Comparison of ENCODE assay signal across 18 cellular contexts in the genomic region with DNA sequence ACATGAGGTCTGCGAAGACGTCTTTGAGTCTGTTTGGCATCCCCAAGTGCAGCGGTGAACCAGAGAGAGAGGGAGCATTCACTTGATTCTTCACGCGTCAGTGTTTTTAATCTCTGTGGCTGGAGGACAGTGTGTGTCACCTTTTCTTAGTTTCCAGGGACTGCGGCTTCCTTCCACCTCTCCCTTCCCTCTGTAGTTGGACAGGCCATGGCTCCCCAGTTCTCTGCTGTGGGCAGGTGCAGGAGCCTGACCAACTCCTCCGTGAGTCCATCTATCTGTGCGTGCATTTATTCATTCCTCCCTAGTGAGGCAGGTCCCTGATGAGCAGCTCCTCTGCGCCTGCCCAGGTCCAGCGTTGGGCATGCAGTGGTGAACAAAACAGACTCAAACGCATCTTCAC.
"Had no signal": no experiment of that assay in that cellular context is flagged by ENCODE, and none has a peak within 500 bp of the region (broad histone marks: within the 10 kb centered on the region; RNA-seq: fewer than 3 reads in every experiment).

No MANE protein-coding gene starts in this region.

- H3K27me3 ChIP-seq: adrenal gland, neutrophil, pancreas, tibial artery, vagina had no signal

- ATAC-seq: activated naive CD4-positive, alpha-beta T cell treated with anti-CD3 and anti-CD28 coated beads, Interleukin-2, amount 50 U/mL, for 72 hours; activated T-cell treated with anti-CD3 and anti-CD28 coated beads, Interleukin-2, amount 50 U/mL, for 72 hours; effector memory CD8-positive, alpha-beta T cell; naive thymus-derived CD4-positive, alpha-beta T cell; stimulated activated naive B cell treated with anti-CD40 and anti-IgM and Interleukin-4, amounts not matched to agents 10 μg/mL and 1 μg/mL and 100 μg/mL, for 72 hours had no signal

- H3K27ac ChIP-seq: adrenal gland, left ventricle myocardium inferior, neutrophil, pancreas, tibial artery, vagina, WERI-Rb-1 had no signal

- H3K9me3 Mint-ChIP-seq: activated naive CD4-positive, alpha-beta T cell treated with anti-CD3 and anti-CD28 coated beads, Interleukin-2, amount 50 U/mL, for 72 hours; activated T-cell treated with anti-CD3 and anti-CD28 coated beads, Interleukin-2, amount 50 U/mL, for 72 hours; effector memory CD8-positive, alpha-beta T cell; stimulated activated naive B cell treated with anti-CD40 and anti-IgM and Interleukin-4, amounts not matched to agents 10 μg/mL and 1 μg/mL and 100 μg/mL, for 72 hours had no signal

- H3K27ac Mint-ChIP-seq: activated naive CD4-positive, alpha-beta T cell treated with anti-CD3 and anti-CD28 coated beads, Interleukin-2, amount 50 U/mL, for 72 hours; activated T-cell treated with anti-CD3 and anti-CD28 coated beads, Interleukin-2, amount 50 U/mL, for 72 hours; effector memory CD8-positive, alpha-beta T cell; naive thymus-derived CD4-positive, alpha-beta T cell; stimulated activated naive B cell treated with anti-CD40 and anti-IgM and Interleukin-4, amounts not matched to agents 10 μg/mL and 1 μg/mL and 100 μg/mL, for 72 hours had no signal

- H3K4me3 Mint-ChIP-seq: activated T-cell treated with anti-CD3 and anti-CD28 coated beads, Interleukin-2, amount 50 U/mL, for 72 hours; effector memory CD8-positive, alpha-beta T cell; naive thymus-derived CD4-positive, alpha-beta T cell; stimulated activated naive B cell treated with anti-CD40 and anti-IgM and Interleukin-4, amounts not matched to agents 10 μg/mL and 1 μg/mL and 100 μg/mL, for 72 hours had no signal

- H3K4me1 ChIP-seq: tibial artery had no signal

- H3K36me3 ChIP-seq: adrenal gland, left ventricle myocardium inferior, neutrophil, pancreas, tibial artery, vagina, WERI-Rb-1 had no signal

- DNase-seq: activated CD4-positive, alpha-beta T cell treated with anti-CD3 and anti-CD28 coated beads, Interleukin-2, amount 50 U/mL, for 4 hours; activated gamma-delta T cell treated with Interleukin-2 at 50 U/mL for 16 hours; activated T-cell treated with anti-CD3 and anti-CD28 coated beads, Interleukin-2, amount 50 U/mL, for 72 hours; adrenal gland; effector memory CD8-positive, alpha-beta T cell; hypothalamus; islet precursor cell; left ventricle myocardium inferior; naive thymus-derived CD4-positive, alpha-beta T cell; stimulated activated naive B cell treated with anti-CD40 and anti-IgM and Interleukin-4, amounts not matched to agents 10 μg/mL and 1 μg/mL and 100 μg/mL, for 72 hours; SW 1271; T-helper 2 cell; tibial artery; WERI-Rb-1 had no signal

- H3K9me3 ChIP-seq: adrenal gland, left ventricle myocardium inferior, neutrophil, pancreas, tibial artery, vagina had no signal

- H3K4me1 Mint-ChIP-seq: stimulated activated naive B cell treated with anti-CD40 and anti-IgM and Interleukin-4, amounts not matched to agents 10 μg/mL and 1 μg/mL and 100 μg/mL, for 72 hours had no signal

- H3K4me3 ChIP-seq: adrenal gland, left ventricle myocardium inferior, pancreas, tibial artery, vagina had no signal

- H3K36me3 Mint-ChIP-seq: activated naive CD4-positive, alpha-beta T cell treated with anti-CD3 and anti-CD28 coated beads, Interleukin-2, amount 50 U/mL, for 72 hours; naive thymus-derived CD4-positive, alpha-beta T cell; stimulated activated naive B cell treated with anti-CD40 and anti-IgM and Interleukin-4, amounts not matched to agents 10 μg/mL and 1 μg/mL and 100 μg/mL, for 72 hours had no signal
